ENCODE assay signal across 7 cellular contexts in the genomic region with DNA sequence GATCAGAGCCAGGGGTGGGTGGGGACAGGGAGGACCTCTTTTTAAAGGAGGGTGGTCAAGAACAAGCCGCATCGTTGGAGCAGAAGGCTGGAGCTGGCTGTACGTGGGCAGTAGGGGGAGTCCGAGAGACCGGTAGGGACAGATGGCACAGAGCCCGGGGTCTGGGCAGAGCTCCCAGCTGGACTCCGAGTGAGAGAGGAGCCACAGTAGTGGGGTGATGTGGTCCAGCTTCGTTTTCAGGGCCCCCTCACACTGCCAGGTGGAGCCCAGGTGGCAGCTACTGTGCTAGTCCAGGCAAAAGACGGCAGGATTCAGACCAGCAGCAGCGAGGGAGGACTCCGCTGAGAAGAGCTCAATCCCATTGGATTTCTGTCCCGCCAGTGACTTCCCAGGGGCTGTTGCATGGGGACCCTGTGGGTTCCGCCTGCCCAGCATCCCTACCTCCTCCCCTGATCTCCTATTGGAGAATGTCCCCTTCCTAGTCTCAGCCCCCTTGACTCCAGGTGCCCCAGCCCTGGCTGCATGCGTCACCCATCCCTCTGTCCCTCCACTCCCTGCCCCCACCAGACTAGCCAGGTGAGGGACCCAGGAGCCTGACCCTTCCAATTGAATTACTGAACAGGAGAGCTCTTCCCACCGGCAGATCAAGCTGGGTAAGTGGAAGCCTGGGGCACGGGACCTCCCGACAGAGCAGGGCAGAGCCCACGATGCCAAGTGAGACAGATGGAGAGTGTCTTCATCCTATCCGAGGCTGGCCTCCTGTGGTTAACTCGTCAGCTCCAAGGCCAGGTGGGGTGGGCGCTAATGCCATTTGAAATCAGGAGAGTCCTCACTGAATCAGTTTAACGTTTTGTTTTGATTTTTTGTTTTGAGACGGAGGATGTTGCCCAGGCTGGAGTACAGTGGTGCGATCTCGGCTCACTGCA.
DNase-seq lines count a peak whose midpoint lies in the region; TF ChIP-seq lines count a peak whose summit lies in the region.

No MANE protein-coding gene starts in this region.

- H3K4me3 ChIP-seq in tibial artery, result no peak overlapping the region

- TF ChIP-seq CTCF in tibial artery (IDR thresholded peaks at IDR 0.05), result peak; percentile 34 to 38

- H3K27ac ChIP-seq in tibial artery, result no peak overlapping the region

- no peaks in the 10 kb centered on the region for H3K27me3 ChIP-seq in tibial artery

- H3K9me3 ChIP-seq in tibial artery, result no peaks in the 10 kb centered on the region

- intact Hi-C loops in tibial artery (cut with DNase I; ENCODE audit: low total_unique reads), result no loop called here

- H3K4me1 ChIP-seq in tibial artery, result peaks cover 0 to 40% (median 21%) of the 10 kb centered on the region in 4 donors

- no peaks in the 10 kb centered on the region for H3K36me3 ChIP-seq in tibial artery

- DNase-seq in GM03348 (ENCODE audit: low spot score) (peak; percentile 61), NCI-H1092 treated with DMSO at 0.1 percent for 48 hours (lab: John Stamatoyannopoulos, UW) (peak; percentile 83), amniotic stem cell (lab: John Stamatoyannopoulos, UW) (peak; percentile 10), hippocampal formation (lab: John Stamatoyannopoulos, UW) (peak; percentile 6 to 55), tibial artery (peak; percentile 80 to 83), middle frontal gyrus (ENCODE audit: extremely low spot score, low spot score) (no peak), NK-92 (lab: John Stamatoyannopoulos, UW; ENCODE audit: unreplicated experiment) (no peak)

Comparison
In these comparisons a context has a peak if more than half of its experiments do, and no peak if none do; other contexts are left out.
1. DNase-seq: peak in GM03348 (single experiment), NCI-H1092 treated with DMSO at 0.1 percent for 48 hours (single experiment), amniotic stem cell (single experiment), hippocampal formation (2 of 2) and tibial artery (2 of 2); none in middle frontal gyrus (single experiment) and NK-92 (single experiment).